In genomic region chr2:159209341-159210306, GRCh38 we compare ENCODE assay signal across 10 cellular contexts.
A peak's percentile ranks its signal among the peaks of the same experiment; 100 is the strongest.
DNase-seq lines count a peak whose midpoint lies in the region; ATAC-seq and TF ChIP-seq lines count a peak whose summit lies in the region.
"Had no signal": no experiment of that assay in that cellular context is flagged by ENCODE, and none has a peak within 500 bp of the region (broad histone marks: within the 10 kb centered on the region; RNA-seq: fewer than 3 reads in every experiment).

No MANE protein-coding gene starts in this region.

- TF ChIP-seq CTCF in IMR-90 (conservative IDR thresholded peaks at IDR 0.05; ENCODE audit: low read depth, low read length) = no peak

- H2AFZ ChIP-seq in IMR-90 (replicated peaks; ENCODE audit: low read length, poor library complexity) = no peak overlapping the region

- no peak overlapping the region for H3K4me3 ChIP-seq in IMR-90 (ENCODE audit: insufficient read depth, low read depth, low read length)
- peak overlapping the region; percentile 14 for H3K4me3 ChIP-seq in effector memory CD4-positive, alpha-beta T cell (ENCODE audit: insufficient read depth, low read depth, low read length, poor library complexity, severe bottlenecking)
- H3K4me3 ChIP-seq: breast epithelium had no signal

- H3K4me1 ChIP-seq in IMR-90 (ENCODE audit: control insufficient read depth, insufficient read depth, low read length) = peaks cover 9% of the 10 kb centered on the region
- H3K4me1 ChIP-seq in effector memory CD4-positive, alpha-beta T cell (ENCODE audit: control insufficient read depth, insufficient read depth, low read length, poor library complexity, severe bottlenecking) = no peaks in the 10 kb centered on the region
- H3K4me1 ChIP-seq: breast epithelium had no signal

- dilution Hi-C loops in IMR-90 (cut with HindIII; ENCODE audit: low sequenced_read_pairs, unreplicated experiment) = no loop called here

- no peak overlapping the region for H3K27ac ChIP-seq in IMR-90 (ENCODE audit: insufficient read depth, low read length)
- H3K27ac ChIP-seq in effector memory CD4-positive, alpha-beta T cell (ENCODE audit: insufficient read depth, low read length, poor library complexity, severe bottlenecking) = no peak overlapping the region
- H3K27ac ChIP-seq: breast epithelium had no signal

- no peak overlapping the region for H2AK5ac ChIP-seq in IMR-90 (ENCODE audit: low read depth, low read length)

- peaks cover 15% of the 10 kb centered on the region for H3K9me1 ChIP-seq in IMR-90 (ENCODE audit: insufficient read depth, low read length)

- no peak overlapping the region for H2BK120ac ChIP-seq in IMR-90 (ENCODE audit: low read depth, low read length)

- H3K56ac ChIP-seq in IMR-90 (ENCODE audit: extremely low read depth, insufficient read depth, low read length) = no peak overlapping the region

- no peak overlapping the region for H4K8ac ChIP-seq in IMR-90 (ENCODE audit: low read depth in 2 of 2, low read length in 2 of 2)

- H3K79me1 ChIP-seq in IMR-90 (ENCODE audit: low read depth in 1 of 2, low read length in 2 of 2) = peaks cover 4 to 5% of the 10 kb centered on the region in 2 experiments; a peak in 3 of 4 replicates

- 98% methylated on average over 8 of the region's 15 CpGs; no CpG with 5 or more reads in 1 of the 2 experiments for WGBS in IMR-90 (ENCODE audit: extremely low coverage in 2 of 2, insufficient read length in 1 of 2), 2 experiments

- no peak overlapping the region for H3K18ac ChIP-seq in IMR-90 (ENCODE audit: low read depth, low read length)

- H4K91ac ChIP-seq in IMR-90 (ENCODE audit: insufficient read depth, low read depth, low read length) = no peak overlapping the region

- peaks cover 17% of the 10 kb centered on the region for H3K36me3 ChIP-seq in IMR-90 (ENCODE audit: control insufficient read depth, insufficient read depth, low read length)
- H3K36me3 ChIP-seq in effector memory CD4-positive, alpha-beta T cell (ENCODE audit: control insufficient read depth, insufficient read depth, low read length) = no peaks in the 10 kb centered on the region

- CTCF ChIA-PET in IMR-90 (lab: Yijun Ruan, JAX) = no interaction called here

- peak; percentile 14 for DNase-seq in stimulated activated CD4-positive, alpha-beta T cell treated with anti-CD3 and anti-CD28 coated beads, Interleukin-4, amount 100 ng/mL, for 24 hours
- DNase-seq in stimulated activated CD4-positive, alpha-beta T cell treated with anti-CD3 and anti-CD28 coated beads, Interleukin-4, amount 100 ng/mL, for 4 hours = no peak
- DNase-seq in IMR-90 (no peak), cerebellar nuclear complex (lab: John Stamatoyannopoulos, UW) (no peak), NCI-H187 treated with DMSO at 0.1 percent for 48 hours (lab: John Stamatoyannopoulos, UW) (no peak), foreskin melanocyte (no peak)
- DNase-seq in effector memory CD4-positive, alpha-beta T cell = peak in 1 of 3 donors; percentile 9
- DNase-seq: SHP77 had no signal

- no TSS peak for BruUV-seq in IMR-90 (replicated peaks; lab: Mats Ljungman, UMichigan)

- no peaks in the 10 kb centered on the region for H3K9me3 ChIP-seq in IMR-90 (ENCODE audit: control insufficient read depth, insufficient read depth, low read length)
- H3K9me3 ChIP-seq in effector memory CD4-positive, alpha-beta T cell (ENCODE audit: control insufficient read depth, low read length) = no peaks in the 10 kb centered on the region
- H3K9me3 ChIP-seq: breast epithelium had no signal

- in situ Hi-C loops in IMR-90 (cut with MboI; ENCODE audit: low sequenced_read_pairs) = no loop called here

- no peaks in the 10 kb centered on the region for H3K27me3 ChIP-seq in IMR-90 (ENCODE audit: control insufficient read depth, insufficient read depth, low read length)
- no peaks in the 10 kb centered on the region for H3K27me3 ChIP-seq in effector memory CD4-positive, alpha-beta T cell (replicated peaks; ENCODE audit: control insufficient read depth, insufficient read depth, low read length, poor library complexity, severe bottlenecking)
- H3K27me3 ChIP-seq: breast epithelium had no signal

- TF ChIP-seq POLR2A in IMR-90 (IDR thresholded peaks at IDR 0.05; ENCODE audit: low read depth, low read length) = no peak

- no peak overlapping the region for H2BK20ac ChIP-seq in IMR-90 (ENCODE audit: low read depth, low read length)

- no peak overlapping the region for H2BK15ac ChIP-seq in IMR-90 (ENCODE audit: low read depth, low read length)

- no peak for TF ChIP-seq RAD21 in IMR-90 (IDR thresholded peaks at IDR 0.05; ENCODE audit: low read length)

- POLR2A ChIA-PET in IMR-90 (lab: Charles Lee; ENCODE audit: unreplicated experiment) = no interaction called here

- H3K4me2 ChIP-seq in IMR-90 (ENCODE audit: low read depth, low read length) = no peak overlapping the region

- H3K4ac ChIP-seq in IMR-90 (ENCODE audit: low read depth, low read length) = no peak overlapping the region

- intact Hi-C loops in IMR-90 (cut with micrococcal nuclease) = loop anchor here (10.0 kb wide), 1 partner anchor 505 kb away; the partner anchor contains the start of gene MARCHF7

- no peak overlapping the region for H2BK5ac ChIP-seq in IMR-90 (ENCODE audit: low read depth, low read length, poor library complexity, severe bottlenecking)

- no peak overlapping the region for H3K9ac ChIP-seq in IMR-90 (ENCODE audit: low read depth, low read length)

- ATAC-seq in IMR-90 (ENCODE audit: low read depth) = no peak
- no peak for ATAC-seq in HG02759 (IDR thresholded peaks at IDR 0.05; ENCODE audit: unreplicated experiment)

- H3K14ac ChIP-seq in IMR-90 (replicated peaks; ENCODE audit: low read depth, low read length) = no peak overlapping the region

- H3K23ac ChIP-seq in IMR-90 (ENCODE audit: low read depth, low read length) = no peak overlapping the region

- H4K5ac ChIP-seq in IMR-90 (ENCODE audit: low read depth, low read length) = no peak overlapping the region

- H2AK9ac ChIP-seq in IMR-90 (replicated peaks; ENCODE audit: low read depth, low read length, poor library complexity) = peak overlapping the region; percentile 57

- no peaks in the 10 kb centered on the region for H4K20me1 ChIP-seq in IMR-90 (ENCODE audit: insufficient read depth, low read length)

TF ChIP-seq in IMR-90, 13 proteins besides CTCF, POLR2A, EP300 and RAD21:
- TF ChIP-seq BHLHE40 (IDR thresholded peaks at IDR 0.05; ENCODE audit: low read depth, low read length) = no peak
- no peak for TF ChIP-seq SMC3 (IDR thresholded peaks at IDR 0.05; ENCODE audit: low read depth, low read length)
